Comparison of ENCODE assay signal across 9 cellular contexts in genomic region chr9:38016375-38017120, GRCh38. TPM values are rescaled to one million over a fixed set of nuclear protein-coding genes. Genes with fewer than 3 reads are reported as not detected.
DNase-seq lines count a peak whose midpoint lies in the region; TF ChIP-seq lines count a peak whose summit lies in the region.
"Had no signal": no experiment of that assay in that cellular context is flagged by ENCODE, and none has a peak within 500 bp of the region (broad histone marks: within the 10 kb centered on the region; RNA-seq: fewer than 3 reads in every experiment).

No MANE protein-coding gene starts in this region.

- H3K4me3 Mint-ChIP-seq in neural crest cell: no peak overlapping the region

- H3K27ac ChIP-seq in AG04450 (ENCODE audit: low read depth, low read length) (peak overlapping the region; percentile 87), SJSA1 (peak overlapping the region; percentile 93)

- H3K9me3 Mint-ChIP-seq in neural crest cell: no peaks in the 10 kb centered on the region

- no peaks in the 10 kb centered on the region for H3K36me3 Mint-ChIP-seq in neural crest cell (ENCODE audit: low read depth)

- peaks cover 33% of the 10 kb centered on the region for H3K36me3 ChIP-seq in SJSA1

- POLR2A ChIA-PET in AG04450 (lab: Yijun Ruan, JAX): interaction anchor here (1.3 to 2.0 kb wide), 4 partner anchors 8 to 22 kb away, joined by 3 to 10 read pairs (median 6); no protein-coding TSS in a partner anchor

- peaks cover 60% of the 10 kb centered on the region for H3K4me1 ChIP-seq in SJSA1 (replicated peaks)

- no peak for TF ChIP-seq CTCF in AG04450 (IDR thresholded peaks at IDR 0.05; ENCODE audit: low read depth, low read length)
- no peak for TF ChIP-seq CTCF in neural crest cell (conservative IDR thresholded peaks at IDR 0.05)

- no peaks in the 10 kb centered on the region for H3K27me3 Mint-ChIP-seq in neural crest cell (ENCODE audit: low read depth)

- H3K9me3 ChIP-seq in AG04450 (ENCODE audit: control insufficient read depth, insufficient read depth, low read length) (no peaks in the 10 kb centered on the region), SJSA1 (replicated peaks) (no peaks in the 10 kb centered on the region)
- H3K9me3 ChIP-seq: mucosa of descending colon had no signal

- peak overlapping the region; percentile 58 for H3K27ac Mint-ChIP-seq in neural crest cell (ENCODE audit: unreplicated experiment)

- DNase-seq in AG04450 (ENCODE audit: low read depth, low spot score) (no peak), SJSA1 (ENCODE audit: low read depth in 1 of 2, low spot score in 2 of 2) (peak; percentile 60 to 90), fibroblast of peridontal ligament (ENCODE audit: extremely low read depth) (peak; percentile 73), neural crest cell (ENCODE audit: low read depth, low spot score) (no peak), nucleus accumbens (lab: John Stamatoyannopoulos, UW) (no peak), NCI-H1048 (lab: John Stamatoyannopoulos, UW) (no peak), SHP77 (lab: John Stamatoyannopoulos, UW) (no peak)
- DNase-seq in activated CD4-positive, CD25-positive, alpha-beta regulatory T cell treated with anti-CD3 and anti-CD28 coated beads, Interleukin-2, amount 50 U/mL, for 72 hours: no peak
- DNase-seq: mucosa of descending colon had no signal

- peaks cover 59% of the 10 kb centered on the region for H3K4me1 Mint-ChIP-seq in neural crest cell

- CTCF ChIA-PET in AG04450 (lab: Charles Lee): interaction anchor here (1.1 kb wide), 1 partner anchor 67 kb away, joined by 7 read pairs; no protein-coding TSS in a partner anchor

- no peaks in the 10 kb centered on the region for H3K27me3 ChIP-seq in AG04450 (ENCODE audit: control insufficient read depth, insufficient read depth, low read length)
- H3K27me3 ChIP-seq in SJSA1 (replicated peaks): no peaks in the 10 kb centered on the region

- H3K4me3 ChIP-seq in AG04450 (ENCODE audit: low read depth, low read length) (no peak overlapping the region), SJSA1 (no peak overlapping the region)
- H3K4me3 ChIP-seq: mucosa of descending colon had no signal

RNA-seq across cellular contexts. Expression of gene SHB, which starts 52.5 kb away (rescaled TPM):
- polyA plus RNA-seq in AG04450 (2011; rRNA removed): 16.7 and 20.3 TPM in 2 replicates
- polyA minus RNA-seq in AG04450 (2011; rRNA and poly(A)+ RNA removed): 28.6 and 31.8 TPM in 2 replicates
- total RNA-seq in SJSA1 (2014; rRNA removed; shearing (Covaris generic)): 12.1 and 19.3 TPM in 2 replicates
- 4.6 and 4.8 TPM in 2 replicates for total RNA-seq in neural crest cell

Comparison
In these comparisons a context has a peak if more than half of its experiments do, and no peak if none do; other contexts are left out.
1. DNase-seq: peak in SJSA1 (2 of 2) and fibroblast of peridontal ligament (single experiment); none in AG04450 (single experiment), neural crest cell (single experiment), nucleus accumbens (0 of 56), NCI-H1048 (single experiment), activated CD4-positive, CD25-positive, alpha-beta regulatory T cell treated with anti-CD3 and anti-CD28 coated beads, Interleukin-2, amount 50 U/mL, for 72 hours (single experiment) and SHP77 (0 of 2).